ENCODE assay signal across 8 cellular contexts in the genomic region with DNA sequence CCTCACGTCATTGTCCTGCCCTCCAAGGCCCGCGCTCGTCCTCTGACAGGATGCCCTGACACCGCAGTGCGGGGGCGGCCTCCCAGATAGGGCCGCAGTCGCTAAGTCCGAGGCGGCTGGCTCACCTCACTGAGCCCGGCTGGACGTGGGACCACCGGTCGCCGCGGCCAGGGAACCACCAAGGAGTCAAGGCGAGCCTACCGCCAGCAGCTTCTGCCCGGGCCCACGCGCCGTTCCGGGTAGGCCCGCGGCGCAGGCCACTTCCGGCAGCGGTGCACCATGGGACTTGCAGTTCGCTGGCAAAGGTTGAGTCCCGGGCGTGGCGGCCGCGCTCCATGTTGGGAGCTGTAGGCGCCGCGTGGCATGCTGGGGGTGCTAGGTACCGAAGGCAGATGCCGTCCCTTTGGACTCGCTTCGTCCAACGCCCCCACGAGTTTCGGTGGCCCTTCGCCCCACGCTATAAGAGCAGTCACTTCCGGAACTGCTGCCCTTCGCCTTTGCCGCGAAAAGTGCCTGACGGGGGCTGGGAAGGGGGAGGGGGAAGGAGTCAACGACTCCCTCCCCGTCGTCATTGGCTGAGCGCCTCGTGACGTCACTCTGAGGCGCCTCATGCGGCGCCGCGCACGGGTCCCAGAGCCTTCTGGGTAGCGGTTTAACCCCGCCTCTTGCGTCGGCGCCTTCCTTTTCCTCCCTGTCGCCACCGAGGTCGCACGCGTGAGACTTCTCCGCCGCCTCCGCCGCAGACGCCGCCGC. TPM values are rescaled to one million over a fixed set of nuclear protein-coding genes. Genes with fewer than 3 reads are reported as not detected.
DNase-seq lines count a peak whose midpoint lies in the region; ATAC-seq and TF ChIP-seq lines count a peak whose summit lies in the region.

A gene (plus strand): TSS at position 681 of the 753 bp plus-strand sequence. CDS start 268 bp downstream, outside the sequence.

- H3K79me2 ChIP-seq in osteoblast (ENCODE audit: insufficient read depth, low read length), result peaks cover 37% of the 10 kb centered on the region

- ATAC-seq in HG02610 (IDR thresholded peaks at IDR 0.05; ENCODE audit: unreplicated experiment) (peak; percentile 75), thoracic aorta (ENCODE audit: insufficient number of reproducible peaks, low FRiP score, low read depth) (peak; percentile 89)
- peak; percentile 84 to 86 for ATAC-seq in activated naive CD4-positive, alpha-beta T cell treated with anti-CD3 and anti-CD28 coated beads, Interleukin-2, amount 50 U/mL, for 72 hours

- peak; percentile 98 for DNase-seq in GM06990 (ENCODE audit: extremely low read depth, insufficient read length)
- DNase-seq in NCI-H1092 treated with DMSO at 0.1 percent for 48 hours (lab: John Stamatoyannopoulos, UW), result peak; percentile 97
- peak; percentile 86 for DNase-seq in SKM-1 (lab: John Stamatoyannopoulos, UW; ENCODE audit: unreplicated experiment)
- DNase-seq in activated naive CD4-positive, alpha-beta T cell treated with anti-CD3 and anti-CD28 coated beads, Interleukin-2, amount 50 U/mL, for 72 hours (ENCODE audit: low spot score in 2 of 2), result peak; percentile 95 to 98
- DNase-seq in glomerular visceral epithelial cell (ENCODE audit: extremely low spot score), result peak; percentile 95
- DNase-seq in osteoblast (ENCODE audit: insufficient read length, low spot score, missing footprints), result peak; percentile 100
- DNase-seq in thoracic aorta (ENCODE audit: low spot score), result peak; percentile 89

- H3K4me3 ChIP-seq in GM06990 (replicated peaks; ENCODE audit: low read depth, low read length) (peak within 1 kb of the TSS; percentile 96), osteoblast (ENCODE audit: insufficient read depth, low read length) (peak within 1 kb of the TSS; percentile 82), thoracic aorta (peak within 1 kb of the TSS; percentile 90)

- no peaks in the 10 kb centered on the region for H3K27me3 ChIP-seq in GM06990 (replicated peaks; ENCODE audit: control insufficient read depth, insufficient read depth, low read length)
- H3K27me3 ChIP-seq in osteoblast (ENCODE audit: insufficient read depth, low read length), result no peaks in the 10 kb centered on the region
- no peaks in the 10 kb centered on the region for H3K27me3 ChIP-seq in thoracic aorta (replicated peaks; ENCODE audit: insufficient read depth)

- no peaks in the 10 kb centered on the region for H3K9me3 ChIP-seq in osteoblast (ENCODE audit: low read depth, low read length)
- no peaks in the 10 kb centered on the region for H3K9me3 ChIP-seq in thoracic aorta

- peaks cover 30% of the 10 kb centered on the region for H4K20me1 ChIP-seq in osteoblast (ENCODE audit: insufficient read depth, low read length)

- peak within 1 kb of the TSS; percentile 98 for H3K4me2 ChIP-seq in osteoblast (ENCODE audit: insufficient read depth, low read length)

- H2AFZ ChIP-seq in osteoblast (ENCODE audit: low read length), result peak within 1 kb of the TSS; percentile 97

- H3K36me3 Mint-ChIP-seq in activated naive CD4-positive, alpha-beta T cell treated with anti-CD3 and anti-CD28 coated beads, Interleukin-2, amount 50 U/mL, for 72 hours, result peaks cover 31 to 35% of the 10 kb centered on the region in 2 donors

- H3K27ac ChIP-seq in osteoblast (ENCODE audit: low read depth, low read length), result peak within 1 kb of the TSS; percentile 99
- H3K27ac ChIP-seq in thoracic aorta, result peak within 1 kb of the TSS; percentile 87 to 98

- peaks cover 28% of the 10 kb centered on the region for H3K4me1 ChIP-seq in osteoblast (ENCODE audit: insufficient read depth, low read length)
- H3K4me1 ChIP-seq in thoracic aorta (ENCODE audit: control insufficient read depth in 1 of 2, low read depth in 2 of 2), result peaks cover 17 to 34% of the 10 kb centered on the region in 2 donors

- H3K27ac Mint-ChIP-seq in activated naive CD4-positive, alpha-beta T cell treated with anti-CD3 and anti-CD28 coated beads, Interleukin-2, amount 50 U/mL, for 72 hours, result peak within 1 kb of the TSS; percentile 98 to 99

- TF ChIP-seq CTCF in GM06990 (IDR thresholded peaks at IDR 0.05; ENCODE audit: insufficient read depth, low read length, poor library complexity, severe bottlenecking) (no peak), osteoblast (IDR thresholded peaks at IDR 0.05; ENCODE audit: extremely low read depth, low read depth, low read length) (no peak), thoracic aorta (IDR thresholded peaks at IDR 0.05) (no peak)

- no peaks in the 10 kb centered on the region for H3K9me3 Mint-ChIP-seq in activated naive CD4-positive, alpha-beta T cell treated with anti-CD3 and anti-CD28 coated beads, Interleukin-2, amount 50 U/mL, for 72 hours

- H3K36me3 ChIP-seq in GM06990 (ENCODE audit: control insufficient read depth, insufficient read depth, low read length) (peaks cover 26% of the 10 kb centered on the region), osteoblast (ENCODE audit: insufficient read depth, low read length) (peaks cover 30% of the 10 kb centered on the region), thoracic aorta (peaks cover 27% of the 10 kb centered on the region)

RNA-seq across cellular contexts. Expression of the gene that starts here (rescaled TPM):
- total RNA-seq in activated naive CD4-positive, alpha-beta T cell treated with anti-CD3 and anti-CD28 coated beads, Interleukin-2, amount 50 U/mL, for 72 hours, result 1,000 to 10,000 TPM; 3,020 to 3,653 TPM
- total RNA-seq in osteoblast (227 and 386 TPM in 2 replicates), thoracic aorta (100 to 1,000 TPM; 170 to 221 TPM)

Comparison
In these comparisons a context has a peak if more than half of its experiments do, and no peak if none do; other contexts are left out.
1. Peak in every context shown above with its lines: DNase-seq, ATAC-seq, H3K4me3 ChIP-seq and H3K27ac ChIP-seq.